ENCODE assay signal across 3 cellular contexts in the genomic region with DNA sequence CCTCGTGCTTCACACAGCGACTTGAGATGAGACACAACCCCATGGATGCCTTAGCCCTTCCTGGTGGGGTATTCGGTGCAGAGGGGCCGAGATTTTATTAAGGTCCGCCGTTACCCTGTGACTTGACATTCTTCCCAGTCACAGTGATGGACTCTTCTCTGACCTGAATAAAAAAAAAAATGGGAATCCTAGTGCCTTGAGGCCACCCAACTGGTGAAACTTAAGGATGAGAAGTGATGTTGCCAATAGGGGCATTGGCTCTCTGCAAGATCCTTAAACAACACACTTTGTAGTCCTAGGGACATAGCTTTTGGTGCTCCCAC.
TF ChIP-seq lines count a peak whose summit lies in the region.

No MANE protein-coding gene starts in this region.

TF ChIP-seq in SK-N-SH, 30 proteins besides CTCF, POLR2A, EP300 and RAD21 (continued from another document and continues in another):
- TF ChIP-seq, protein P1, sequence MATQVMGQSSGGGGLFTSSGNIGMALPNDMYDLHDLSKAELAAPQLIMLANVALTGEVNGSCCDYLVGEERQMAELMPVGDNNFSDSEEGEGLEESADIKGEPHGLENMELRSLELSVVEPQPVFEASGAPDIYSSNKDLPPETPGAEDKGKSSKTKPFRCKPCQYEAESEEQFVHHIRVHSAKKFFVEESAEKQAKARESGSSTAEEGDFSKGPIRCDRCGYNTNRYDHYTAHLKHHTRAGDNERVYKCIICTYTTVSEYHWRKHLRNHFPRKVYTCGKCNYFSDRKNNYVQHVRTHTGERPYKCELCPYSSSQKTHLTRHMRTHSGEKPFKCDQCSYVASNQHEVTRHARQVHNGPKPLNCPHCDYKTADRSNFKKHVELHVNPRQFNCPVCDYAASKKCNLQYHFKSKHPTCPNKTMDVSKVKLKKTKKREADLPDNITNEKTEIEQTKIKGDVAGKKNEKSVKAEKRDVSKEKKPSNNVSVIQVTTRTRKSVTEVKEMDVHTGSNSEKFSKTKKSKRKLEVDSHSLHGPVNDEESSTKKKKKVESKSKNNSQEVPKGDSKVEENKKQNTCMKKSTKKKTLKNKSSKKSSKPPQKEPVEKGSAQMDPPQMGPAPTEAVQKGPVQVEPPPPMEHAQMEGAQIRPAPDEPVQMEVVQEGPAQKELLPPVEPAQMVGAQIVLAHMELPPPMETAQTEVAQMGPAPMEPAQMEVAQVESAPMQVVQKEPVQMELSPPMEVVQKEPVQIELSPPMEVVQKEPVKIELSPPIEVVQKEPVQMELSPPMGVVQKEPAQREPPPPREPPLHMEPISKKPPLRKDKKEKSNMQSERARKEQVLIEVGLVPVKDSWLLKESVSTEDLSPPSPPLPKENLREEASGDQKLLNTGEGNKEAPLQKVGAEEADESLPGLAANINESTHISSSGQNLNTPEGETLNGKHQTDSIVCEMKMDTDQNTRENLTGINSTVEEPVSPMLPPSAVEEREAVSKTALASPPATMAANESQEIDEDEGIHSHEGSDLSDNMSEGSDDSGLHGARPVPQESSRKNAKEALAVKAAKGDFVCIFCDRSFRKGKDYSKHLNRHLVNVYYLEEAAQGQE (IDR thresholded peaks at IDR 0.05; ENCODE audit: low read depth, low read length) = no peak
- TF ChIP-seq, protein P2, sequence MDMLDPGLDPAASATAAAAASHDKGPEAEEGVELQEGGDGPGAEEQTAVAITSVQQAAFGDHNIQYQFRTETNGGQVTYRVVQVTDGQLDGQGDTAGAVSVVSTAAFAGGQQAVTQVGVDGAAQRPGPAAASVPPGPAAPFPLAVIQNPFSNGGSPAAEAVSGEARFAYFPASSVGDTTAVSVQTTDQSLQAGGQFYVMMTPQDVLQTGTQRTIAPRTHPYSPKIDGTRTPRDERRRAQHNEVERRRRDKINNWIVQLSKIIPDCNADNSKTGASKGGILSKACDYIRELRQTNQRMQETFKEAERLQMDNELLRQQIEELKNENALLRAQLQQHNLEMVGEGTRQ (IDR thresholded peaks at IDR 0.05; ENCODE audit: borderline replicate concordance, low read depth, low read length) = no peak
- TF ChIP-seq MXI1 (IDR thresholded peaks at IDR 0.05; ENCODE audit: low read depth, low read length) (no peak), CHD2 (IDR thresholded peaks at IDR 0.05; ENCODE audit: low read length, partially characterized antibody) (no peak), TAF1 (IDR thresholded peaks at IDR 0.05; ENCODE audit: borderline replicate concordance, low read depth, low read length) (no peak), NFIC (IDR thresholded peaks at IDR 0.05; ENCODE audit: borderline replicate concordance) (no peak), FOSL2 (IDR thresholded peaks at IDR 0.05; ENCODE audit: borderline replicate concordance, low read depth) (no peak)
- TF ChIP-seq, protein P3, sequence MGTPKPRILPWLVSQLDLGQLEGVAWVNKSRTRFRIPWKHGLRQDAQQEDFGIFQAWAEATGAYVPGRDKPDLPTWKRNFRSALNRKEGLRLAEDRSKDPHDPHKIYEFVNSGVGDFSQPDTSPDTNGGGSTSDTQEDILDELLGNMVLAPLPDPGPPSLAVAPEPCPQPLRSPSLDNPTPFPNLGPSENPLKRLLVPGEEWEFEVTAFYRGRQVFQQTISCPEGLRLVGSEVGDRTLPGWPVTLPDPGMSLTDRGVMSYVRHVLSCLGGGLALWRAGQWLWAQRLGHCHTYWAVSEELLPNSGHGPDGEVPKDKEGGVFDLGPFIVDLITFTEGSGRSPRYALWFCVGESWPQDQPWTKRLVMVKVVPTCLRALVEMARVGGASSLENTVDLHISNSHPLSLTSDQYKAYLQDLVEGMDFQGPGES (IDR thresholded peaks at IDR 0.05; ENCODE audit: low read depth, low read length) = no peak

TF ChIP-seq in SK-N-SH treated with all-trans-retinoic acid at 6 μM for 48 hours, 23 proteins besides CTCF, POLR2A, EP300 and RAD21 (continued from another document):
- no peak for TF ChIP-seq ESRRG (CRISPR knock-in tag; IDR thresholded peaks at IDR 0.05)
- no peak for TF ChIP-seq TOX (CRISPR knock-in tag; IDR thresholded peaks at IDR 0.05; ENCODE audit: borderline replicate concordance)
- no peak for TF ChIP-seq CREB5 (CRISPR knock-in tag; IDR thresholded peaks at IDR 0.05; ENCODE audit: low read depth)
- no peak for TF ChIP-seq ARNTL (CRISPR knock-in tag; IDR thresholded peaks at IDR 0.05; ENCODE audit: borderline replicate concordance, low read depth)
- TF ChIP-seq, protein P4, sequence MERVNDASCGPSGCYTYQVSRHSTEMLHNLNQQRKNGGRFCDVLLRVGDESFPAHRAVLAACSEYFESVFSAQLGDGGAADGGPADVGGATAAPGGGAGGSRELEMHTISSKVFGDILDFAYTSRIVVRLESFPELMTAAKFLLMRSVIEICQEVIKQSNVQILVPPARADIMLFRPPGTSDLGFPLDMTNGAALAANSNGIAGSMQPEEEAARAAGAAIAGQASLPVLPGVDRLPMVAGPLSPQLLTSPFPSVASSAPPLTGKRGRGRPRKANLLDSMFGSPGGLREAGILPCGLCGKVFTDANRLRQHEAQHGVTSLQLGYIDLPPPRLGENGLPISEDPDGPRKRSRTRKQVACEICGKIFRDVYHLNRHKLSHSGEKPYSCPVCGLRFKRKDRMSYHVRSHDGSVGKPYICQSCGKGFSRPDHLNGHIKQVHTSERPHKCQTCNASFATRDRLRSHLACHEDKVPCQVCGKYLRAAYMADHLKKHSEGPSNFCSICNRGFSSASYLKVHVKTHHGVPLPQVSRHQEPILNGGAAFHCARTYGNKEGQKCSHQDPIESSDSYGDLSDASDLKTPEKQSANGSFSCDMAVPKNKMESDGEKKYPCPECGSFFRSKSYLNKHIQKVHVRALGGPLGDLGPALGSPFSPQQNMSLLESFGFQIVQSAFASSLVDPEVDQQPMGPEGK (CRISPR knock-in tag; IDR thresholded peaks at IDR 0.05; ENCODE audit: borderline replicate concordance) = no peak
- TF ChIP-seq ISL1 (CRISPR knock-in tag; IDR thresholded peaks at IDR 0.05) = no peak
- no peak for TF ChIP-seq GLIS3 (CRISPR knock-in tag; IDR thresholded peaks at IDR 0.05)
TF ChIP-seq in SK-N-SH treated with all-trans-retinoic acid at 6 μM for 48 hours: peak in this region for 0.

TF ChIP-seq in WTC11, 78 proteins besides CTCF, POLR2A, EP300 and RAD21 (continued from another document and continues in another):
- TF ChIP-seq E2F5 (CRISPR knock-in tag; IDR thresholded peaks at IDR 0.05) = no peak
- TF ChIP-seq CREB1 (CRISPR knock-in tag; IDR thresholded peaks at IDR 0.05) = 0 out of 2 replicates have a peak, but pooled peaks have one; percentile 8
- TF ChIP-seq, protein P5, sequence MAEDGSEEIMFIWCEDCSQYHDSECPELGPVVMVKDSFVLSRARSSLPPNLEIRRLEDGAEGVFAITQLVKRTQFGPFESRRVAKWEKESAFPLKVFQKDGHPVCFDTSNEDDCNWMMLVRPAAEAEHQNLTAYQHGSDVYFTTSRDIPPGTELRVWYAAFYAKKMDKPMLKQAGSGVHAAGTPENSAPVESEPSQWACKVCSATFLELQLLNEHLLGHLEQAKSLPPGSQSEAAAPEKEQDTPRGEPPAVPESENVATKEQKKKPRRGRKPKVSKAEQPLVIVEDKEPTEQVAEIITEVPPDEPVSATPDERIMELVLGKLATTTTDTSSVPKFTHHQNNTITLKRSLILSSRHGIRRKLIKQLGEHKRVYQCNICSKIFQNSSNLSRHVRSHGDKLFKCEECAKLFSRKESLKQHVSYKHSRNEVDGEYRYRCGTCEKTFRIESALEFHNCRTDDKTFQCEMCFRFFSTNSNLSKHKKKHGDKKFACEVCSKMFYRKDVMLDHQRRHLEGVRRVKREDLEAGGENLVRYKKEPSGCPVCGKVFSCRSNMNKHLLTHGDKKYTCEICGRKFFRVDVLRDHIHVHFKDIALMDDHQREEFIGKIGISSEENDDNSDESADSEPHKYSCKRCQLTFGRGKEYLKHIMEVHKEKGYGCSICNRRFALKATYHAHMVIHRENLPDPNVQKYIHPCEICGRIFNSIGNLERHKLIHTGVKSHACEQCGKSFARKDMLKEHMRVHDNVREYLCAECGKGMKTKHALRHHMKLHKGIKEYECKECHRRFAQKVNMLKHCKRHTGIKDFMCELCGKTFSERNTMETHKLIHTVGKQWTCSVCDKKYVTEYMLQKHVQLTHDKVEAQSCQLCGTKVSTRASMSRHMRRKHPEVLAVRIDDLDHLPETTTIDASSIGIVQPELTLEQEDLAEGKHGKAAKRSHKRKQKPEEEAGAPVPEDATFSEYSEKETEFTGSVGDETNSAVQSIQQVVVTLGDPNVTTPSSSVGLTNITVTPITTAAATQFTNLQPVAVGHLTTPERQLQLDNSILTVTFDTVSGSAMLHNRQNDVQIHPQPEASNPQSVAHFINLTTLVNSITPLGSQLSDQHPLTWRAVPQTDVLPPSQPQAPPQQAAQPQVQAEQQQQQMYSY (CRISPR knock-in tag; IDR thresholded peaks at IDR 0.05) = no peak
- TF ChIP-seq RORB (CRISPR knock-in tag; IDR thresholded peaks at IDR 0.05) = peak; percentile 16; the same call in 1 of the 2 replicates
- no peak for TF ChIP-seq ZSCAN18 (CRISPR knock-in tag; IDR thresholded peaks at IDR 0.05)
- no peak for TF ChIP-seq TCF7 (CRISPR knock-in tag; IDR thresholded peaks at IDR 0.05; ENCODE audit: low read depth)
- TF ChIP-seq ELF4 (CRISPR knock-in tag; IDR thresholded peaks at IDR 0.05; ENCODE audit: low read depth) = no peak
- TF ChIP-seq, protein P2 (CRISPR knock-in tag; IDR thresholded peaks at IDR 0.05) = no peak
- TF ChIP-seq IRF2 (CRISPR knock-in tag; IDR thresholded peaks at IDR 0.05; ENCODE audit: borderline replicate concordance, low read depth) = no peak
- 0 out of 2 replicates have a peak, but pooled peaks have one; percentile 60 for TF ChIP-seq KAT7 (CRISPR knock-in tag; IDR thresholded peaks at IDR 0.05; ENCODE audit: borderline replicate concordance)
- TF ChIP-seq, protein P6, sequence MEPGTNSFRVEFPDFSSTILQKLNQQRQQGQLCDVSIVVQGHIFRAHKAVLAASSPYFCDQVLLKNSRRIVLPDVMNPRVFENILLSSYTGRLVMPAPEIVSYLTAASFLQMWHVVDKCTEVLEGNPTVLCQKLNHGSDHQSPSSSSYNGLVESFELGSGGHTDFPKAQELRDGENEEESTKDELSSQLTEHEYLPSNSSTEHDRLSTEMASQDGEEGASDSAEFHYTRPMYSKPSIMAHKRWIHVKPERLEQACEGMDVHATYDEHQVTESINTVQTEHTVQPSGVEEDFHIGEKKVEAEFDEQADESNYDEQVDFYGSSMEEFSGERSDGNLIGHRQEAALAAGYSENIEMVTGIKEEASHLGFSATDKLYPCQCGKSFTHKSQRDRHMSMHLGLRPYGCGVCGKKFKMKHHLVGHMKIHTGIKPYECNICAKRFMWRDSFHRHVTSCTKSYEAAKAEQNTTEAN (CRISPR knock-in tag; IDR thresholded peaks at IDR 0.05) = no peak
- no peak for TF ChIP-seq ZNF396 (CRISPR knock-in tag; IDR thresholded peaks at IDR 0.05; ENCODE audit: borderline replicate concordance)
- no peak for TF ChIP-seq SOX15 (CRISPR knock-in tag; IDR thresholded peaks at IDR 0.05)
- no peak for TF ChIP-seq HMGXB4 (CRISPR knock-in tag; IDR thresholded peaks at IDR 0.05)
- TF ChIP-seq STAT6 (CRISPR knock-in tag; conservative IDR thresholded peaks at IDR 0.05; ENCODE audit: low read depth) = no peak
- 0 out of 2 replicates have a peak, but pooled peaks have one; percentile 9 for TF ChIP-seq ESRRA (CRISPR knock-in tag; IDR thresholded peaks at IDR 0.05; ENCODE audit: borderline replicate concordance)
- TF ChIP-seq ZNF671 (CRISPR knock-in tag; IDR thresholded peaks at IDR 0.05) = no peak
- TF ChIP-seq ZNF219 (CRISPR knock-in tag; IDR thresholded peaks at IDR 0.05; ENCODE audit: borderline replicate concordance) = no peak; the same call in 1 of the 2 replicates
